ENCODE assay signal across 8 cellular contexts in genomic region chr7:100428967-100429636, GRCh38. TPM values are rescaled to one million over a fixed set of nuclear protein-coding genes. Genes with fewer than 3 reads are reported as not detected.
DNase-seq lines count a peak whose midpoint lies in the region; ATAC-seq, FAIRE-seq and TF ChIP-seq lines count a peak whose summit lies in the region.

No MANE protein-coding gene starts in this region.

- dilution Hi-C loops in endothelial cell of umbilical vein (cut with MboI; ENCODE audit: extremely low pct_ligation_motif_present, low sequenced_read_pairs), result no loop called here

- H3K79me2 ChIP-seq in OCI-LY3 (ENCODE audit: low read length), result peaks cover 49% of the 10 kb centered on the region
- peaks cover 31% of the 10 kb centered on the region for H3K79me2 ChIP-seq in endothelial cell of umbilical vein (ENCODE audit: control insufficient read depth, insufficient read depth, low read length)

- TSS peak; percentile 60 for BruUV-seq in endothelial cell of umbilical vein (replicated peaks; lab: Mats Ljungman, UMichigan)

- peaks cover 26% of the 10 kb centered on the region for H4K20me1 ChIP-seq in OCI-LY3 (ENCODE audit: insufficient read depth, low read length)
- H4K20me1 ChIP-seq in endothelial cell of umbilical vein (replicated peaks; ENCODE audit: control insufficient read depth, extremely low read depth, insufficient read depth, low read length), result no peaks in the 10 kb centered on the region

- intact Hi-C loops in endothelial cell of umbilical vein (cut with micrococcal nuclease), result loop anchor here (1.0 to 2.0 kb wide), 4 partner anchors 7 to 117 kb away; partner anchors contain the start of genes PPP1R35 and TSC22D4

- no peak for FAIRE-seq in endothelial cell of umbilical vein (lab: Jason Lieb, UNC)

- H3K4me1 Mint-ChIP-seq in mesothelial cell of epicardium, result peaks cover 29% of the 10 kb centered on the region

- H3K9me1 ChIP-seq in endothelial cell of umbilical vein (replicated peaks; ENCODE audit: control insufficient read depth, extremely low read depth, insufficient read depth, low read length), result no peaks in the 10 kb centered on the region

- peaks cover 35% of the 10 kb centered on the region for H3K36me3 ChIP-seq in OCI-LY3 (replicated peaks; ENCODE audit: low read depth, low read length)
- H3K36me3 ChIP-seq in endothelial cell of umbilical vein (ENCODE audit: control insufficient read depth in 2 of 2, extremely low read depth in 1 of 2, insufficient read depth in 2 of 2, low read length in 2 of 2), result peaks cover 3 to 18% of the 10 kb centered on the region in 2 experiments

- ATAC-seq in GM21515 (IDR thresholded peaks at IDR 0.05; ENCODE audit: unreplicated experiment), result peak; percentile 46

- TF ChIP-seq CTCF in OCI-LY3 (IDR thresholded peaks at IDR 0.05; ENCODE audit: low read depth, low read length), result no peak
- TF ChIP-seq CTCF in endothelial cell of umbilical vein (IDR thresholded peaks at IDR 0.05; ENCODE audit: extremely low read depth in 1 of 2, insufficient read depth in 1 of 2, low read depth in 1 of 2, low read length in 2 of 2), result no peak
- peak; percentile 14 for TF ChIP-seq CTCF in mesothelial cell of epicardium (IDR thresholded peaks at IDR 0.05; ENCODE audit: unreplicated experiment)

- H3K9me3 ChIP-seq in OCI-LY3 (ENCODE audit: insufficient read depth, low read length) (no peaks in the 10 kb centered on the region), endothelial cell of umbilical vein (replicated peaks; ENCODE audit: control insufficient read depth, insufficient read depth, low read length) (no peaks in the 10 kb centered on the region)

- H3K4me3 Mint-ChIP-seq in mesothelial cell of epicardium, result peak overlapping the region; percentile 90

- no peaks in the 10 kb centered on the region for H3K9me3 Mint-ChIP-seq in mesothelial cell of epicardium

- POLR2A ChIA-PET in endothelial cell of umbilical vein (lab: Charles Lee), result interaction anchor here (0.6 to 3.1 kb wide), 22 partner anchors 8 to 303 kb away, joined by 3 to 59 read pairs (median 4); partner anchors contain the start of genes FBXO24, LRCH4, MBLAC1 and MOSPD3

- in situ Hi-C loops in Caki2 (cut with HindIII; ENCODE audit: low pct_unique_long_range_greater_than_20kb, low sequenced_read_pairs), result no loop called here

- TF ChIP-seq POLR2A in endothelial cell of umbilical vein (IDR thresholded peaks at IDR 0.05; ENCODE audit: low read depth, low read length), result peak; percentile 92

- H3K4me3 ChIP-seq in OCI-LY3 (ENCODE audit: low read length) (peak overlapping the region; percentile 86), endothelial cell of umbilical vein (replicated peaks in 1 of 3; ENCODE audit: insufficient read depth in 1 of 3, low read depth in 1 of 3, low read length in 3 of 3) (peak overlapping the region; percentile 55 to 80 (median 69))

- peak overlapping the region; percentile 100 for H3K27ac Mint-ChIP-seq in mesothelial cell of epicardium

- H3K36me3 Mint-ChIP-seq in mesothelial cell of epicardium, result peaks cover 6% of the 10 kb centered on the region

- H3K9ac ChIP-seq in OCI-LY3 (ENCODE audit: low read length) (peak overlapping the region; percentile 99), endothelial cell of umbilical vein (replicated peaks; ENCODE audit: extremely low read depth, insufficient read depth, low read length) (peak overlapping the region; percentile 92)

- CTCF ChIA-PET in endothelial cell of umbilical vein (lab: Charles Lee), result interaction anchor here (0.6 to 2.1 kb wide), 7 partner anchors 9 to 55 kb away, joined by 3 to 10 read pairs (median 5); partner anchors contain the start of gene NYAP1

- H3K4me1 ChIP-seq in OCI-LY3 (ENCODE audit: low read length), result peaks cover 37% of the 10 kb centered on the region
- peaks cover 19% of the 10 kb centered on the region for H3K4me1 ChIP-seq in endothelial cell of umbilical vein (ENCODE audit: control insufficient read depth, extremely low read depth, insufficient read depth, low read length)

- DNase-seq in Caki2 (ENCODE audit: low read depth), result peak; percentile 99
- DNase-seq in HuH-7.5 (ENCODE audit: low spot score), result peak; percentile 96
- peak; percentile 100 for DNase-seq in activated T-cell treated with anti-CD3 and anti-CD28 coated beads for 24 hours (ENCODE audit: low read depth)
- peak; percentile 100 for DNase-seq in endothelial cell of umbilical vein (ENCODE audit: low read depth, low spot score)
- peak; percentile 100 for DNase-seq in mesothelial cell of epicardium (ENCODE audit: low spot score in 2 of 2, unreplicated experiment in 2 of 2)
- peak; percentile 100 for DNase-seq in stimulated activated CD8-positive, alpha-beta memory T cell treated with anti-CD3 and anti-CD28 coated beads, Interleukin-15, amount 100 ng/mL, for 4 hours (ENCODE audit: low read depth in 2 of 2)

- H3K27me3 ChIP-seq in OCI-LY3 (ENCODE audit: low read depth, low read length), result no peaks in the 10 kb centered on the region
- no peaks in the 10 kb centered on the region for H3K27me3 ChIP-seq in endothelial cell of umbilical vein (ENCODE audit: control insufficient read depth in 2 of 2, insufficient read depth in 2 of 2, low read length in 2 of 2)

- peak overlapping the region; percentile 82 for H3K4me2 ChIP-seq in OCI-LY3 (ENCODE audit: low read length)
- peak overlapping the region; percentile 56 for H3K4me2 ChIP-seq in endothelial cell of umbilical vein (ENCODE audit: insufficient read depth, low read length)

- H3K27ac ChIP-seq in OCI-LY3 (ENCODE audit: low read length) (peak overlapping the region; percentile 96), endothelial cell of umbilical vein (ENCODE audit: insufficient read depth, low read depth, low read length) (peak overlapping the region; percentile 89)

- H3K27me3 Mint-ChIP-seq in mesothelial cell of epicardium (ENCODE audit: low read depth), result peaks cover 1% of the 10 kb centered on the region

- H2AFZ ChIP-seq in OCI-LY3 (ENCODE audit: low read depth, low read length) (0 out of 2 replicates have a peak overlapping the region, but pooled peaks have one; percentile 33), endothelial cell of umbilical vein (ENCODE audit: low read depth, low read length) (no peak overlapping the region)

RNA-seq across cellular contexts. Expression of gene MEPCE, which starts 0.5 kb away (rescaled TPM):
- 44.0 and 49.7 TPM in 2 replicates for total RNA-seq in Caki2 (2014; rRNA removed; shearing (Covaris generic); ENCODE audit: low replicate concordance)
- total RNA-seq in endothelial cell of umbilical vein, result 37.1 and 45.8 TPM in 2 replicates
- polyA plus RNA-seq in endothelial cell of umbilical vein, result 23.3 and 24.3 TPM in 2 replicates
- polyA plus RNA-seq in endothelial cell of umbilical vein (2011; cell fraction: cytosol; rRNA removed), result 19.6 and 21.4 TPM in 2 replicates
- 31.3 and 32.3 TPM in 2 replicates for polyA plus RNA-seq in endothelial cell of umbilical vein (2011; cell fraction: nucleus; rRNA removed)
- 23.6 and 26.8 TPM in 2 replicates for polyA plus RNA-seq in endothelial cell of umbilical vein (2012)
- 35.8 and 41.5 TPM in 2 replicates for polyA minus RNA-seq in endothelial cell of umbilical vein
- 39.5 TPM for polyA minus RNA-seq in endothelial cell of umbilical vein (2011; cell fraction: cytosol; rRNA and poly(A)+ RNA removed)
- 20.8 and 30.8 TPM in 2 replicates for polyA minus RNA-seq in endothelial cell of umbilical vein (2011; cell fraction: nucleus; rRNA and poly(A)+ RNA removed)
- total RNA-seq in mesothelial cell of epicardium, result 34.7 to 38.5 TPM (median 38.4 TPM) in 3 replicates

RNA-seq across cellular contexts. Expression of gene ZCWPW1, which starts 0.6 kb away (rescaled TPM):
- total RNA-seq in Caki2 (2014; rRNA removed; shearing (Covaris generic); ENCODE audit: low replicate concordance), result 1.8 and 5.9 TPM in 2 replicates
- total RNA-seq in endothelial cell of umbilical vein (0.31 and 0.48 TPM in 2 replicates), mesothelial cell of epicardium (3.4 to 6.1 TPM (median 4.3 TPM) in 3 replicates)
- 0.30 and 0.32 TPM in 2 replicates for polyA plus RNA-seq in endothelial cell of umbilical vein
- polyA plus RNA-seq in endothelial cell of umbilical vein (2011; cell fraction: cytosol; rRNA removed), result 0.25 and 0.30 TPM in 2 replicates
- 0.99 and 1.3 TPM in 2 replicates for polyA plus RNA-seq in endothelial cell of umbilical vein (2011; cell fraction: nucleus; rRNA removed)
- 0.70 and 0.89 TPM in 2 replicates for polyA plus RNA-seq in endothelial cell of umbilical vein (2012)
- polyA minus RNA-seq in endothelial cell of umbilical vein, result 0.41 TPM in 1 of 2 replicates, not detected in the other
- polyA minus RNA-seq in endothelial cell of umbilical vein (2011; cell fraction: cytosol; rRNA and poly(A)+ RNA removed), result 1.2 TPM
- 0.91 TPM in 1 of 2 replicates, not detected in the other for polyA minus RNA-seq in endothelial cell of umbilical vein (2011; cell fraction: nucleus; rRNA and poly(A)+ RNA removed)

RNA-seq across cellular contexts. Expression of gene PPP1R35, which starts 7.2 kb away (rescaled TPM):
- 48.5 and 55.4 TPM in 2 replicates for total RNA-seq in Caki2 (2014; rRNA removed; shearing (Covaris generic); ENCODE audit: low replicate concordance)
- total RNA-seq in endothelial cell of umbilical vein, result 42.4 and 46.1 TPM in 2 replicates
- polyA plus RNA-seq in endothelial cell of umbilical vein, result 37.7 and 47.9 TPM in 2 replicates
- polyA plus RNA-seq in endothelial cell of umbilical vein (2011; cell fraction: cytosol; rRNA removed), result 25.7 and 37.0 TPM in 2 replicates
- polyA plus RNA-seq in endothelial cell of umbilical vein (2011; cell fraction: nucleus; rRNA removed), result 49.8 and 50.0 TPM in 2 replicates
- polyA plus RNA-seq in endothelial cell of umbilical vein (2012), result 19.9 and 29.5 TPM in 2 replicates
- 4.9 and 11.9 TPM in 2 replicates for polyA minus RNA-seq in endothelial cell of umbilical vein
- polyA minus RNA-seq in endothelial cell of umbilical vein (2011; cell fraction: cytosol; rRNA and poly(A)+ RNA removed), result 33.5 TPM
- 7.4 and 13.6 TPM in 2 replicates for polyA minus RNA-seq in endothelial cell of umbilical vein (2011; cell fraction: nucleus; rRNA and poly(A)+ RNA removed)
- total RNA-seq in mesothelial cell of epicardium, result 25.7 to 29.3 TPM (median 26.6 TPM) in 3 replicates

RNA-seq across cellular contexts. Expression of gene SPACDR, which starts 35.0 kb away (rescaled TPM):
- total RNA-seq in Caki2 (2014; rRNA removed; shearing (Covaris generic); ENCODE audit: low replicate concordance), result not detected in 2 replicates
- 1.5 and 4.1 TPM in 2 replicates for total RNA-seq in endothelial cell of umbilical vein
- polyA plus RNA-seq in endothelial cell of umbilical vein, result 1.6 and 1.9 TPM in 2 replicates
- 1.4 and 1.9 TPM in 2 replicates for polyA plus RNA-seq in endothelial cell of umbilical vein (2011; cell fraction: cytosol; rRNA removed)
- 4.6 and 5.6 TPM in 2 replicates for polyA plus RNA-seq in endothelial cell of umbilical vein (2011; cell fraction: nucleus; rRNA removed)
- 3.3 and 3.9 TPM in 2 replicates for polyA plus RNA-seq in endothelial cell of umbilical vein (2012)
- 0.76 and 2.3 TPM in 2 replicates for polyA minus RNA-seq in endothelial cell of umbilical vein
- polyA minus RNA-seq in endothelial cell of umbilical vein (2011; cell fraction: cytosol; rRNA and poly(A)+ RNA removed), result 1.0 TPM
- polyA minus RNA-seq in endothelial cell of umbilical vein (2011; cell fraction: nucleus; rRNA and poly(A)+ RNA removed), result not detected in 2 replicates
- 2.0 to 3.6 TPM (median 3.3 TPM) in 3 replicates for total RNA-seq in mesothelial cell of epicardium

RNA-seq across cellular contexts. Expression of gene TSC22D4, which starts 49.9 kb away (rescaled TPM):
- 39.5 and 46.5 TPM in 2 replicates for total RNA-seq in Caki2 (2014; rRNA removed; shearing (Covaris generic); ENCODE audit: low replicate concordance)
- total RNA-seq in endothelial cell of umbilical vein (66.3 and 84.4 TPM in 2 replicates), mesothelial cell of epicardium (50.5 to 52.7 TPM (median 52.4 TPM) in 3 replicates)
- 40.1 and 52.5 TPM in 2 replicates for polyA plus RNA-seq in endothelial cell of umbilical vein
- 30.4 and 41.3 TPM in 2 replicates for polyA plus RNA-seq in endothelial cell of umbilical vein (2011; cell fraction: cytosol; rRNA removed)
- 34.7 and 40.8 TPM in 2 replicates for polyA plus RNA-seq in endothelial cell of umbilical vein (2011; cell fraction: nucleus; rRNA removed)
- polyA plus RNA-seq in endothelial cell of umbilical vein (2012), result 37.8 and 44.8 TPM in 2 replicates
- polyA minus RNA-seq in endothelial cell of umbilical vein, result 18.3 and 20.1 TPM in 2 replicates
- polyA minus RNA-seq in endothelial cell of umbilical vein (2011; cell fraction: cytosol; rRNA and poly(A)+ RNA removed), result 22.2 TPM
- polyA minus RNA-seq in endothelial cell of umbilical vein (2011; cell fraction: nucleus; rRNA and poly(A)+ RNA removed), result 9.5 and 17.6 TPM in 2 replicates

Comparison
In these comparisons a context has a peak if more than half of its experiments do, and no peak if none do; other contexts are left out.
1. Peak in every context shown above with its lines: DNase-seq, ATAC-seq, H3K4me3 ChIP-seq and H3K27ac ChIP-seq.